Comparison of ENCODE assay signal across 21 cellular contexts in genomic region chr5:37807015-37807414, GRCh38. TPM values are rescaled to one million over a fixed set of nuclear protein-coding genes. Genes with fewer than 3 reads are reported as not detected.
DNase-seq lines count a peak whose midpoint lies in the region; ATAC-seq, FAIRE-seq and TF ChIP-seq lines count a peak whose summit lies in the region.
"Had no signal": no experiment of that assay in that cellular context is flagged by ENCODE, and none has a peak within 500 bp of the region (broad histone marks: within the 10 kb centered on the region; RNA-seq: fewer than 3 reads in every experiment).

No MANE protein-coding gene starts in this region.

- intact Hi-C loops in esophagus muscularis mucosa (cut with DNase I) = no loop called here

- peaks cover 0 to 41% (median 35%) of the 10 kb centered on the region in 4 donors for H3K4me1 ChIP-seq in esophagus muscularis mucosa

- TF ChIP-seq EP300 in esophagus muscularis mucosa (IDR thresholded peaks at IDR 0.05) = no peak

- no peaks in the 10 kb centered on the region for H3K9me3 ChIP-seq in esophagus muscularis mucosa

- DNase-seq in GM12865 (ENCODE audit: low read depth) (peak; percentile 41), HTR-8/SVneo (ENCODE audit: insufficient read length, low spot score) (no peak), esophagus muscularis mucosa (ENCODE audit: extremely low spot score) (no peak), NCI-H748 (lab: John Stamatoyannopoulos, UW; ENCODE audit: unreplicated experiment) (no peak), NCI-H526 treated with DMSO at 0.1 percent for 48 hours (lab: John Stamatoyannopoulos, UW) (no peak), substantia nigra (lab: John Stamatoyannopoulos, UW) (no peak)
- DNase-seq: 8988T, Kasumi-1, NCI-H1092 treated with DMSO at 0.1 percent for 48 hours, NCI-H1436, NCI-H187 treated with DMSO at 0.1 percent for 48 hours, NCI-H524, NCI-H82, SHP77 had no signal

- no peak overlapping the region for H3K4me3 ChIP-seq in GM12865 (ENCODE audit: low read depth, low read length)
- H3K4me3 ChIP-seq in esophagus muscularis mucosa = no peak overlapping the region

- no peaks in the 10 kb centered on the region for H3K36me3 ChIP-seq in esophagus muscularis mucosa

- TF ChIP-seq POLR2A in esophagus muscularis mucosa (IDR thresholded peaks at IDR 0.05; ENCODE audit: low read depth) = no peak

- H3K27me3 ChIP-seq in esophagus muscularis mucosa = no peaks in the 10 kb centered on the region

- ATAC-seq in GM19463 (IDR thresholded peaks at IDR 0.05; ENCODE audit: unreplicated experiment) (peak; percentile 31), GM19452 (IDR thresholded peaks at IDR 0.05; ENCODE audit: unreplicated experiment) (no peak)
- ATAC-seq: HCT116, Panc1 had no signal

- WGBS in esophagus muscularis mucosa = 89% methylated on average over 2 of the region's 2 CpGs

- H3K27ac ChIP-seq in esophagus muscularis mucosa (replicated peaks in 1 of 4) (peak overlapping the region; percentile 65 to 73 (median 70)), substantia nigra (ENCODE audit: low read depth, low read length, poor library complexity, severe bottlenecking) (no peak overlapping the region)
- H3K27ac ChIP-seq: RWPE1 had no signal

- TF ChIP-seq CTCF in GM12865 (IDR thresholded peaks at IDR 0.05; ENCODE audit: insufficient read depth, low read depth, low read length, missing control alignments) = no peak
- no peak for TF ChIP-seq CTCF in esophagus muscularis mucosa (IDR thresholded peaks at IDR 0.05)

- peak; percentile 28 for FAIRE-seq in HTR-8/SVneo (lab: Jason Lieb, UNC)
- FAIRE-seq: H1 had no signal

RNA-seq across cellular contexts. Expression of gene GDNF, which starts 32.8 kb away (rescaled TPM):
- total RNA-seq in esophagus muscularis mucosa = 10 to 100 TPM in 1 of 4 donors, 1 to 10 TPM in 3; 2.0 to 10.1 (median 5.0) TPM
- total RNA-seq: T-helper 1 cell treated with Interleukin-12 subunit alpha and Interleukin-12 subunit beta and Interleukin-4 antibody, amounts not matched to agents 30 ng/mL and 1 ng/mL, for 36 hours had no signal
